ENCODE assay signal across 1 cellular context in the genomic region with DNA sequence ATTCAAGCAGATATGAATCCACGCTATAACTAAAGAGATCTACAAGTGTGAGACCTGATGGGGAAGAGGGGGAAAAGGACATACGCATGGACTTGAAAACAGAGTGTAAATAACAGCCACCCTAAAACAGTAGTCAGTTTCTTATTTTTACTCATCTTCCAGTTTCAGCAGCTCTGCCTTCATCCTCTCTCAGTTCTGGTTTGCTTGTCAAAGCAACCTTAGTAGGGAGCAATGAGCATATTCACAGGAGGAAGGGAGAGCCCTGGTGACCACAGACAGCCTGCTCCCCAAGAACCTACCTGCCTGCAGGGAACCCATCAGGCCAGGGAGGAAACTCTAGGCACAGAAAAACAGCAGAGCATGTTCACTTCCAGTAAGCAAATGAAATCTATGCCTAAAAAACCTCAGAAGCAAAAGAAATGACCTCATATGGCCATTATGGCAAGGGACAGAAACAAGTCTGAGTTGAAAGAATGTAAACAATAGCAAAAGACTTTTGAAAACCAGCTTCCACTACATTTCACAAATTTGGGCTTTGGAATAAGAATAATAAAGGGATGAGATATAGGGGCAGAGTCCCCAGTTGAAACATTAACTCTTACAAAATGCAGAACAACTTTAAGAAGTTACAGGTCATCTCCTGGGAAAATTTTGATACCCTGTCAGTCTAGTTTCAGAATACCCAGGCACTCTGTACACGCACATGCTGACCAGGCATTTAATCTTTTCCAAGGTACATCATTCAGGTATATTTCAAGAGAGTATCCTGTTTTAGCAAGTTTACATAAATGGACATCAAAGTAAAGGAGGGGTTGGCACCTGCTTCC.
TF ChIP-seq lines count a peak whose summit lies in the region.

No MANE protein-coding gene starts in this region.

TF ChIP-seq in GM23338, 12 proteins besides CTCF, POLR2A, EP300 and RAD21 (continued from another document):
- TF ChIP-seq, protein P1, sequence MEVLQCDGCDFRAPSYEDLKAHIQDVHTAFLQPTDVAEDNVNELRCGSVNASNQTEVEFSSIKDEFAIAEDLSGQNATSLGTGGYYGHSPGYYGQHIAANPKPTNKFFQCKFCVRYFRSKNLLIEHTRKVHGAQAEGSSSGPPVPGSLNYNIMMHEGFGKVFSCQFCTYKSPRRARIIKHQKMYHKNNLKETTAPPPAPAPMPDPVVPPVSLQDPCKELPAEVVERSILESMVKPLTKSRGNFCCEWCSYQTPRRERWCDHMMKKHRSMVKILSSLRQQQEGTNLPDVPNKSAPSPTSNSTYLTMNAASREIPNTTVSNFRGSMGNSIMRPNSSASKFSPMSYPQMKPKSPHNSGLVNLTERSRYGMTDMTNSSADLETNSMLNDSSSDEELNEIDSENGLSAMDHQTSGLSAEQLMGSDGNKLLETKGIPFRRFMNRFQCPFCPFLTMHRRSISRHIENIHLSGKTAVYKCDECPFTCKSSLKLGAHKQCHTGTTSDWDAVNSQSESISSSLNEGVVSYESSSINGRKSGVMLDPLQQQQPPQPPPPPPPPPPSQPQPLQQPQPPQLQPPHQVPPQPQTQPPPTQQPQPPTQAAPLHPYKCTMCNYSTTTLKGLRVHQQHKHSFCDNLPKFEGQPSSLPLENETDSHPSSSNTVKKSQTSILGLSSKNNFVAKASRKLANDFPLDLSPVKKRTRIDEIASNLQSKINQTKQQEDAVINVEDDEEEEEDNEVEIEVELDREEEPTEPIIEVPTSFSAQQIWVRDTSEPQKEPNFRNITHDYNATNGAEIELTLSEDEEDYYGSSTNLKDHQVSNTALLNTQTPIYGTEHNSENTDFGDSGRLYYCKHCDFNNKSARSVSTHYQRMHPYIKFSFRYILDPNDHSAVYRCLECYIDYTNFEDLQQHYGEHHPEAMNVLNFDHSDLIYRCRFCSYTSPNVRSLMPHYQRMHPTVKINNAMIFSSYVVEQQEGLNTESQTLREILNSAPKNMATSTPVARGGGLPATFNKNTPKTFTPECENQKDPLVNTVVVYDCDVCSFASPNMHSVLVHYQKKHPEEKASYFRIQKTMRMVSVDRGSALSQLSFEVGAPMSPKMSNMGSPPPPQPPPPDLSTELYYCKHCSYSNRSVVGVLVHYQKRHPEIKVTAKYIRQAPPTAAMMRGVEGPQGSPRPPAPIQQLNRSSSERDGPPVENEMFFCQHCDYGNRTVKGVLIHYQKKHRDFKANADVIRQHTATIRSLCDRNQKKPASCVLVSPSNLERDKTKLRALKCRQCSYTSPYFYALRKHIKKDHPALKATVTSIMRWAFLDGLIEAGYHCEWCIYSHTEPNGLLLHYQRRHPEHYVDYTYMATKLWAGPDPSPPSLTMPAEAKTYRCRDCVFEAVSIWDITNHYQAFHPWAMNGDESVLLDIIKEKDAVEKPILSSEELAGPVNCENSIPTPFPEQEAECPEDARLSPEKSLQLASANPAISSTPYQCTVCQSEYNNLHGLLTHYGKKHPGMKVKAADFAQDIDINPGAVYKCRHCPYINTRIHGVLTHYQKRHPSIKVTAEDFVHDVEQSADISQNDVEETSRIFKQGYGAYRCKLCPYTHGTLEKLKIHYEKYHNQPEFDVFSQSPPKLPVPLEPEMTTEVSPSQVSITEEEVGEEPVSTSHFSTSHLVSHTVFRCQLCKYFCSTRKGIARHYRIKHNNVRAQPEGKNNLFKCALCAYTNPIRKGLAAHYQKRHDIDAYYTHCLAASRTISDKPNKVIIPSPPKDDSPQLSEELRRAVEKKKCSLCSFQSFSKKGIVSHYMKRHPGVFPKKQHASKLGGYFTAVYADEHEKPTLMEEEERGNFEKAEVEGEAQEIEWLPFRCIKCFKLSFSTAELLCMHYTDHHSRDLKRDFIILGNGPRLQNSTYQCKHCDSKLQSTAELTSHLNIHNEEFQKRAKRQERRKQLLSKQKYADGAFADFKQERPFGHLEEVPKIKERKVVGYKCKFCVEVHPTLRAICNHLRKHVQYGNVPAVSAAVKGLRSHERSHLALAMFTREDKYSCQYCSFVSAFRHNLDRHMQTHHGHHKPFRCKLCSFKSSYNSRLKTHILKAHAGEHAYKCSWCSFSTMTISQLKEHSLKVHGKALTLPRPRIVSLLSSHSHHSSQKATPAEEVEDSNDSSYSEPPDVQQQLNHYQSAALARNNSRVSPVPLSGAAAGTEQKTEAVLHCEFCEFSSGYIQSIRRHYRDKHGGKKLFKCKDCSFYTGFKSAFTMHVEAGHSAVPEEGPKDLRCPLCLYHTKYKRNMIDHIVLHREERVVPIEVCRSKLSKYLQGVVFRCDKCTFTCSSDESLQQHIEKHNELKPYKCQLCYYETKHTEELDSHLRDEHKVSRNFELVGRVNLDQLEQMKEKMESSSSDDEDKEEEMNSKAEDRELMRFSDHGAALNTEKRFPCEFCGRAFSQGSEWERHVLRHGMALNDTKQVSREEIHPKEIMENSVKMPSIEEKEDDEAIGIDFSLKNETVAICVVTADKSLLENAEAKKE (CRISPR knock-in tag; IDR thresholded peaks at IDR 0.05): no peak
